18 cellular contexts compared by ENCODE assay signal in the genomic region with DNA sequence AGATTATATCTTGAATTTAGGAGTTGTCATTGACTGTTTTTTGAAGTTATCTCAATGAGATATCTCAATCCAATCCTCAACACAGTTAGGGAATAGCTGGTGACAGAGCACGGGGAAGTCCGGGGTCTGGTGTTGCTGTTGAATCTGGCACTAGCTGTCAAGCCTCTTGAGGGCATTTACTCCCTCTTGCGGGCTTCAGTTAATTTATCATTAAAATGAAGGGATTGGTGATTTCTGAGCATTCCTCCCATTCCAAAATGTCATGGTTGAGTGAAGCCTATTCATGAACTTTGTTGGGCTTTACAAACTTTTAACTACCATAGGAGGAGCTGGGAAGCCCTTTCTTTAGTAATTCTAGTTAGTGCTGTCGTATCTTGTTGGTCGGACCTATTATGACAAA. TPM values are rescaled to one million over a fixed set of nuclear protein-coding genes. Genes with fewer than 3 reads are reported as not detected.
DNase-seq lines count a peak whose midpoint lies in the region; ATAC-seq and TF ChIP-seq lines count a peak whose summit lies in the region.
"Had no signal": no experiment of that assay in that cellular context is flagged by ENCODE, and none has a peak within 500 bp of the region (broad histone marks: within the 10 kb centered on the region; RNA-seq: fewer than 3 reads in every experiment).

No MANE protein-coding gene starts in this region.

- peaks cover 3 to 39% (median 29%) of the 10 kb centered on the region in 5 donors for H3K4me1 ChIP-seq in subcutaneous abdominal adipose tissue (ENCODE audit: control insufficient read depth in 5 of 5, insufficient read depth in 5 of 5, low read length in 5 of 5)

- no peak overlapping the region for H3K4me3 ChIP-seq in subcutaneous abdominal adipose tissue (ENCODE audit: low read depth in 1 of 5, low read length in 5 of 5)
- H3K4me3 ChIP-seq: A549, SJCRH30 had no signal

- H3K36me3 ChIP-seq in subcutaneous abdominal adipose tissue (ENCODE audit: control insufficient read depth in 5 of 5, insufficient read depth in 5 of 5, low read length in 5 of 5) = peaks cover 2 to 14% (median 8%) of the 10 kb centered on the region in 5 donors
- H3K36me3 ChIP-seq: SJCRH30 had no signal

- no peak for TF ChIP-seq EP300 in Ishikawa (IDR thresholded peaks at IDR 0.05; ENCODE audit: borderline replicate concordance)

- peak; percentile 8 for DNase-seq in Caki2 (ENCODE audit: low read depth)
- peak; percentile 53 for DNase-seq in kidney glomerular epithelial cell (lab: John Stamatoyannopoulos, UW)
- DNase-seq: CD4-positive, alpha-beta memory T cell; GDM1; HCEC 1CT; Karpas-422; MV-4-11; NCI-H1105 treated with DMSO at 0.1 percent for 48 hours; NCI-H2029 treated with DMSO at 0.1 percent for 48 hours; NCI-H524 treated with DMSO at 0.1 percent for 48 hours; SJCRH30; T-helper 1 cell had no signal

- no peak overlapping the region for H3K9ac ChIP-seq in subcutaneous abdominal adipose tissue (ENCODE audit: low read length in 5 of 5)

- TF ChIP-seq RAD21 in Ishikawa (IDR thresholded peaks at IDR 0.05; ENCODE audit: low read depth) = no peak

- H3K27ac ChIP-seq in subcutaneous abdominal adipose tissue (ENCODE audit: low read depth, low read length) = peak overlapping the region; percentile 20
- H3K27ac ChIP-seq: A549, SJCRH30 had no signal

- no peaks in the 10 kb centered on the region for H3K9me3 ChIP-seq in subcutaneous abdominal adipose tissue (ENCODE audit: control insufficient read depth in 5 of 5, low read length in 5 of 5)
- H3K9me3 ChIP-seq: A549, SJCRH30 had no signal

- in situ Hi-C loops in Caki2 (cut with HindIII; ENCODE audit: low pct_unique_long_range_greater_than_20kb, low sequenced_read_pairs) = no loop called here

- ATAC-seq in HG03280 (IDR thresholded peaks at IDR 0.05; ENCODE audit: unreplicated experiment) (no peak), GM19324 (IDR thresholded peaks at IDR 0.05; ENCODE audit: low FRiP score, unreplicated experiment) (no peak), GM18858 (IDR thresholded peaks at IDR 0.05; ENCODE audit: unreplicated experiment) (no peak)
- ATAC-seq: A549 had no signal

- no peaks in the 10 kb centered on the region for H3K27me3 ChIP-seq in subcutaneous abdominal adipose tissue (ENCODE audit: control insufficient read depth in 5 of 5, insufficient read depth in 4 of 5, low read length in 5 of 5)
- H3K27me3 ChIP-seq: SJCRH30 had no signal

TF ChIP-seq in Ishikawa, 13 proteins besides CTCF, POLR2A, EP300 and RAD21:
- TF ChIP-seq CEBPB (IDR thresholded peaks at IDR 0.05) (no peak), TEAD4 (IDR thresholded peaks at IDR 0.05) (peak; percentile 47), YY1 (IDR thresholded peaks at IDR 0.05; ENCODE audit: low read depth) (no peak), NFIC (IDR thresholded peaks at IDR 0.05) (no peak)

RNA-seq across cellular contexts. Expression of a gene that starts 40.2 kb away (rescaled TPM):
- total RNA-seq in Caki2 (2014; rRNA removed; shearing (Covaris generic); ENCODE audit: low replicate concordance) = 6.9 and 9.2 TPM in 2 replicates
